Comparison of ENCODE assay signal across 1 cellular context in genomic region chr7:101099969-101100781, GRCh38.
TF ChIP-seq lines count a peak whose summit lies in the region.

No MANE protein-coding gene starts in this region.

TF ChIP-seq in K562, 482 proteins besides CTCF, POLR2A, EP300 and RAD21 (continued from another document):
- TF ChIP-seq MLX (CRISPR knock-in tag; conservative IDR thresholded peaks at IDR 0.05) (0 out of 4 replicates have a peak, but pooled peaks of 1 of the 2 experiments have one; percentile 65), KLF6 (CRISPR knock-in tag; IDR thresholded peaks at IDR 0.05; ENCODE audit: borderline replicate concordance) (peak; percentile 45; the same call in 1 of the 2 replicates), MXI1 (IDR thresholded peaks at IDR 0.05; ENCODE audit: low read depth, low read length) (peak; percentile 76), PRDM10 (IDR thresholded peaks at IDR 0.05; ENCODE audit: partially characterized antibody) (peak; percentile 65), XRCC4 (IDR thresholded peaks at IDR 0.05; ENCODE audit: extremely low read depth, insufficient read depth, insufficient read length) (no peak), ZNF445 (CRISPR knock-in tag; IDR thresholded peaks at IDR 0.05; ENCODE audit: low read depth) (0 out of 2 replicates have a peak, but pooled peaks have one; percentile 24), CREM (IDR thresholded peaks at IDR 0.05; ENCODE audit: low read depth) (peak; percentile 56; the same call in 1 of the 2 replicates), ZNF586 (CRISPR knock-in tag; conservative IDR thresholded peaks at IDR 0.05) (no peak), RBM39 (optimal IDR thresholded peaks at IDR 0.05; ENCODE audit: low read depth, low read length) (peak; percentile 59), SIN3A (IDR thresholded peaks at IDR 0.05; ENCODE audit: borderline replicate concordance in 2 of 2, control insufficient read depth in 1 of 2, low read depth in 2 of 2, low read length in 2 of 2) (peak in 1 of 2 experiments; percentile 52; a peak in 1 of 4 replicates), ZC3H11A (IDR thresholded peaks at IDR 0.05; ENCODE audit: low read depth, low read length) (0 out of 2 replicates have a peak, but pooled peaks have one; percentile 62), NELFE (IDR thresholded peaks at IDR 0.05; ENCODE audit: insufficient read depth, insufficient read length) (no peak), ZNF23 (CRISPR knock-in tag; IDR thresholded peaks at IDR 0.05) (0 out of 2 replicates have a peak, but pooled peaks have one; percentile 6), ASH1L (IDR thresholded peaks at IDR 0.05; ENCODE audit: borderline replicate concordance, low read depth, partially characterized antibody) (no peak), ZNF449 (CRISPR knock-in tag; IDR thresholded peaks at IDR 0.05) (0 out of 2 replicates have a peak, but pooled peaks have one; percentile 16), EWSR1 (IDR thresholded peaks at IDR 0.05; ENCODE audit: borderline replicate concordance, low read depth, partially characterized antibody) (no peak), RNF2 (IDR thresholded peaks at IDR 0.05) (peak; percentile 96), HDAC3 (IDR thresholded peaks at IDR 0.05; ENCODE audit: borderline replicate concordance, partially characterized antibody) (peak; percentile 73), MCM5 (IDR thresholded peaks at IDR 0.05; ENCODE audit: low read depth) (no peak), EGR1 (conservative IDR thresholded peaks at IDR 0.05) (peak; percentile 84), SMAD4 (CRISPR knock-in tag; conservative IDR thresholded peaks at IDR 0.05) (peak; percentile 88), SOX6 (IDR thresholded peaks at IDR 0.05) (peak; percentile 91), SRSF1 (IDR thresholded peaks at IDR 0.05; ENCODE audit: low read depth, low read length) (no peak), POLR3A (IDR thresholded peaks at IDR 0.05; ENCODE audit: borderline replicate concordance, extremely low read depth, insufficient read depth, insufficient read length) (no peak), MED1 (CRISPR knock-in tag; IDR thresholded peaks at IDR 0.05; ENCODE audit: borderline replicate concordance) (no peak)
